ENCODE assay signal across 21 cellular contexts in the genomic region with DNA sequence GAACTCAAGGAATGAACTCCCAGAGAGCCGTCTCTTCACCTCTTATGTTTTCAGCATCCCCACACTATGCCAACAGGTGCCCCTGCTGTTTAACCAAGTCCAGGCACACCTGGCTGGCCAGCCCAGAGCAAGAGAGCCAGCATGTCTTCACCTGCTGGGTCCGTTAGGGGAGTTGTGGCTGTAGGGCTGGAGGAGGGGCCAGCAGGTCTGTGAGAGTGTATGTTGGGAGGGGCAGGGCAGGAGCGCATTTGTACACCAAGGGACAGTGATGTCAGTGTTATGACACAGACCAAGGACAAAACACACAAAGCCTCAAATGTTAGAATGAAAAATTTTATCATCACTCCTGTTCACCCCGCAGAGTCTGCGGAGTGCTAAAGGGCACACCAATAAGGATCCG. TPM values are rescaled to one million over a fixed set of nuclear protein-coding genes. Genes with fewer than 3 reads are reported as not detected.
A peak's percentile ranks its signal among the peaks of the same experiment; 100 is the strongest.
DNase-seq lines count a peak whose midpoint lies in the region; ATAC-seq, FAIRE-seq and TF ChIP-seq lines count a peak whose summit lies in the region.
"Had no signal": no experiment of that assay in that cellular context is flagged by ENCODE, and none has a peak within 500 bp of the region (broad histone marks: within the 10 kb centered on the region; RNA-seq: fewer than 3 reads in every experiment).

No MANE protein-coding gene starts in this region.

- TF ChIP-seq CTCF in pancreas (IDR thresholded peaks at IDR 0.05) = no peak

- intact Hi-C loops in pancreas (cut with DNase I) = no loop called here

- DNase-seq in NCI-H1417 (lab: John Stamatoyannopoulos, UW) (peak in 2 of 3 experiments; percentile 16 to 48), NCI-H1417 treated with DMSO at 0.1 percent for 48 hours (lab: John Stamatoyannopoulos, UW) (no peak), NCI-H510A treated with DMSO at 0.1 percent for 48 hours (lab: John Stamatoyannopoulos, UW) (peak; percentile 4), pancreas (peak in 1 of 6 donors; percentile 64), NCI-H345 treated with DMSO at 0.1 percent for 48 hours (lab: John Stamatoyannopoulos, UW; ENCODE audit: unreplicated experiment) (no peak), COR-L47 (lab: John Stamatoyannopoulos, UW) (no peak)
- DNase-seq: activated effector memory CD4-positive, alpha-beta T cell treated with Interleukin-2 at 50 U/mL for 16 hours; Caco-2; effector CD8-positive, alpha-beta T cell; HFFc6; KG1; NCI-H1694; NCI-H774; spleen; T-helper 2 cell had no signal

- ATAC-seq in pancreas = no peak
- ATAC-seq in GM19395 (IDR thresholded peaks at IDR 0.05; ENCODE audit: unreplicated experiment) = no peak

- H3K4me3 ChIP-seq in ectodermal cell (ENCODE audit: insufficient read depth, low read depth, low read length) = peak overlapping the region; percentile 1
- H3K4me3 ChIP-seq in pancreas = no peak overlapping the region
- H3K4me3 ChIP-seq: lung, spleen had no signal

- H3K36me3 ChIP-seq in ectodermal cell (ENCODE audit: control insufficient read depth, insufficient read depth, low read length) (peaks cover 37% of the 10 kb centered on the region), pancreas (peaks cover 0 to 5% (median 0%) of the 10 kb centered on the region in 3 donors)

- H3K27ac ChIP-seq in ectodermal cell (ENCODE audit: insufficient read depth, low read depth, low read length, poor library complexity, severe bottlenecking) (no peak overlapping the region), pancreas (peak overlapping the region in 3 of 4 donors; percentile 7 to 68 (median 51))
- H3K27ac ChIP-seq: 22Rv1, parathyroid adenoma had no signal

- H3K9me3 ChIP-seq in ectodermal cell (ENCODE audit: control insufficient read depth, low read length) (no peaks in the 10 kb centered on the region), pancreas (no peaks in the 10 kb centered on the region)
- H3K9me3 ChIP-seq: Caco-2, spleen had no signal

- WGBS in ectodermal cell, 2 experiments = 93 to 94% methylated on average over 6 of the region's 6 CpGs
- WGBS in pancreas, 2 donors = 75 to 82% methylated on average over 6 of the region's 6 CpGs

- no peak for FAIRE-seq in pancreas (lab: Jason Lieb, UNC)
- FAIRE-seq: G401.6 had no signal

- H3K27me3 ChIP-seq in ectodermal cell (ENCODE audit: control insufficient read depth, insufficient read depth, low read length, poor library complexity, severe bottlenecking) (no peaks in the 10 kb centered on the region), pancreas (no peaks in the 10 kb centered on the region)
- H3K27me3 ChIP-seq: spleen had no signal

- H3K4me1 ChIP-seq in ectodermal cell (ENCODE audit: control insufficient read depth, insufficient read depth, low read length) (peaks cover 42% of the 10 kb centered on the region), pancreas (peaks cover 35 to 44% (median 41%) of the 10 kb centered on the region in 3 donors)

RNA-seq across cellular contexts. Expression of gene PATZ1, which starts 5.8 kb away (rescaled TPM):
- 75.2 TPM for polyA plus RNA-seq in ectodermal cell (2013, experiment 1 of 4)
- polyA plus RNA-seq in ectodermal cell (2013, experiment 2 of 4) = 90.7 TPM
- polyA plus RNA-seq in ectodermal cell (2013, experiment 3 of 4) = 59.6 TPM
- polyA plus RNA-seq in ectodermal cell (2013, experiment 4 of 4) = 70.3 TPM
- total RNA-seq in pancreas = 10 to 100 TPM; 12.0 to 28.6 (median 16.7) TPM
- 10 to 100 TPM; 21.6 to 30.2 TPM for polyA plus RNA-seq in pancreas

RNA-seq across cellular contexts. Expression of gene PIK3IP1, which starts 48.1 kb away (rescaled TPM):
- polyA plus RNA-seq in ectodermal cell (2013, experiment 1 of 4) = 1.8 TPM
- polyA plus RNA-seq in ectodermal cell (2013, experiment 2 of 4) = 2.1 TPM
- polyA plus RNA-seq in ectodermal cell (2013, experiment 3 of 4) = 2.6 TPM
- polyA plus RNA-seq in ectodermal cell (2013, experiment 4 of 4) = 3.0 TPM
- 10 to 100 TPM in 1 of 6 donors, 1 to 10 TPM in 5; 2.4 to 24.5 (median 6.0) TPM for total RNA-seq in pancreas
- 1 to 10 TPM; 3.6 to 5.9 TPM for polyA plus RNA-seq in pancreas

RNA-seq across cellular contexts. Expression of gene DRG1, which starts 59.0 kb away (rescaled TPM):
- polyA plus RNA-seq in ectodermal cell (2013, experiment 1 of 4) = 72.1 TPM
- 90.5 TPM for polyA plus RNA-seq in ectodermal cell (2013, experiment 2 of 4)
- polyA plus RNA-seq in ectodermal cell (2013, experiment 3 of 4) = 69.1 TPM
- 79.4 TPM for polyA plus RNA-seq in ectodermal cell (2013, experiment 4 of 4)
- total RNA-seq in pancreas = 10 to 100 TPM; 26.4 to 35.3 (median 30.2) TPM
- polyA plus RNA-seq in pancreas = 10 to 100 TPM; 32.8 to 38.7 TPM

Comparison
In these comparisons a context has a peak if more than half of its experiments do, and no peak if none do; other contexts are left out.
1. DNase-seq: peak in NCI-H1417 (2 of 3) and NCI-H510A treated with DMSO at 0.1 percent for 48 hours (single experiment); none in NCI-H1417 treated with DMSO at 0.1 percent for 48 hours (single experiment), NCI-H345 treated with DMSO at 0.1 percent for 48 hours (single experiment) and COR-L47 (single experiment).